ENCODE assay signal across 28 cellular contexts in genomic region chr11:16978021-16978370, GRCh38. TPM values are rescaled to one million over a fixed set of nuclear protein-coding genes. Genes with fewer than 3 reads are reported as not detected.
DNase-seq lines count a peak whose midpoint lies in the region; ATAC-seq and TF ChIP-seq lines count a peak whose summit lies in the region.
"Had no signal": no experiment of that assay in that cellular context is flagged by ENCODE, and none has a peak within 500 bp of the region (broad histone marks: within the 10 kb centered on the region; RNA-seq: fewer than 3 reads in every experiment).

No MANE protein-coding gene starts in this region.

- H3K9me3 Mint-ChIP-seq in Calu3 (ENCODE audit: low read depth, unreplicated experiment): no peaks in the 10 kb centered on the region
- no peaks in the 10 kb centered on the region for H3K9me3 Mint-ChIP-seq in activated T-helper 17 cell treated with anti-CD3 and anti-CD28 coated beads, Interleukin-2, amount 50 U/mL, for 72 hours
- no peaks in the 10 kb centered on the region for H3K9me3 Mint-ChIP-seq in activated naive CD4-positive, alpha-beta T cell treated with anti-CD3 and anti-CD28 coated beads for 36 hours
- H3K9me3 Mint-ChIP-seq: activated CD4-positive, alpha-beta memory T cell treated with anti-CD3 and anti-CD28 coated beads, Interleukin-2, amount 10 ng/mL, durations not matched to agents 7 days and 5 days; activated naive CD4-positive, alpha-beta T cell treated with anti-CD3 and anti-CD28 coated beads, Interleukin-2, amount 50 U/mL, for 24 hours; activated T-helper 1 cell treated with anti-CD3 and anti-CD28 coated beads, Interleukin-12 subunit alpha, Interleukin-12 subunit beta, Interleukin-2, Interleukin-4 antibody, amounts not matched to agents 30 ng/mL and 10 ng/mL and 1 ng/mL, durations not matched to agents 14 hours and 24 hours and 36 hours; naive thymus-derived CD8-positive, alpha-beta T cell had no signal

- H3K27me3 Mint-ChIP-seq in Calu3 (ENCODE audit: unreplicated experiment): no peaks in the 10 kb centered on the region
- H3K27me3 Mint-ChIP-seq in activated T-helper 17 cell treated with anti-CD3 and anti-CD28 coated beads, Interleukin-2, amount 50 U/mL, for 72 hours: no peaks in the 10 kb centered on the region
- no peaks in the 10 kb centered on the region for H3K27me3 Mint-ChIP-seq in activated naive CD4-positive, alpha-beta T cell treated with anti-CD3 and anti-CD28 coated beads for 36 hours (ENCODE audit: low read depth)
- H3K27me3 Mint-ChIP-seq: activated naive CD4-positive, alpha-beta T cell treated with anti-CD3 and anti-CD28 coated beads, Interleukin-2, amount 50 U/mL, for 24 hours had no signal

- H3K4me1 ChIP-seq in left lung: peaks cover 3 to 6% of the 10 kb centered on the region in 2 donors

- H3K9me3 ChIP-seq in left lung: no peaks in the 10 kb centered on the region
- H3K9me3 ChIP-seq: BLaER1, left ventricle myocardium inferior, thoracic aorta had no signal

- DNase-seq in Calu3 (no peak), left lung (no peak), retina (peak; percentile 81), NAMALWA (ENCODE audit: low spot score) (no peak), NCI-H2227 treated with DMSO at 0.1 percent for 48 hours (lab: John Stamatoyannopoulos, UW) (no peak)
- DNase-seq in activated CD8-positive, alpha-beta memory T cell treated with anti-CD3 and anti-CD28 coated beads, Interleukin-2, amount 50 U/mL, for 48 hours: no peak
- no peak for DNase-seq in activated naive CD4-positive, alpha-beta T cell treated with anti-CD3 and anti-CD28 coated beads for 36 hours
- DNase-seq: activated CD4-positive, alpha-beta memory T cell treated with anti-CD3 and anti-CD28 coated beads, Interleukin-2, amount 10 ng/mL, durations not matched to agents 7 days and 5 days; activated CD8-positive, alpha-beta memory T cell treated with anti-CD3 and anti-CD28 coated beads, Interleukin-2, amount 50 U/mL, for 4 hours; amygdala; effector CD4-positive, alpha-beta T cell; H7; left ventricle myocardium inferior; naive thymus-derived CD8-positive, alpha-beta T cell; NCI-H1105 treated with DMSO at 0.1 percent for 48 hours; NCI-H2081 treated with DMSO at 0.1 percent for 48 hours; NCI-H748 treated with DMSO at 0.1 percent for 48 hours; Right ventricle myocardium superior; stimulated activated naive CD4-positive, alpha-beta T cell; T-helper 2 cell had no signal

- no peak overlapping the region for H3K4me3 ChIP-seq in left lung
- H3K4me3 ChIP-seq: BLaER1, GM12878, left ventricle myocardium inferior, skin epidermis, thoracic aorta had no signal

- H3K36me3 ChIP-seq in left lung: no peaks in the 10 kb centered on the region
- H3K36me3 ChIP-seq: BLaER1, left ventricle myocardium inferior, thoracic aorta had no signal

- H3K27ac ChIP-seq in left lung: peak overlapping the region; percentile 3 to 23
- H3K27ac ChIP-seq: BLaER1, left ventricle myocardium inferior, skin epidermis, thoracic aorta had no signal

- no peak for TF ChIP-seq CTCF in Calu3 (IDR thresholded peaks at IDR 0.05; ENCODE audit: unreplicated experiment)
- TF ChIP-seq CTCF in left lung (IDR thresholded peaks at IDR 0.05): no peak

- intact Hi-C loops in Calu3 (cut with micrococcal nuclease; ENCODE audit: unreplicated experiment): loop anchor here (5.0 kb wide), 1 partner anchor 34 kb away; the partner anchor contains the start of gene PLEKHA7
- intact Hi-C loops in left lung (cut with DNase I): no loop called here
- intact Hi-C loops in activated naive CD4-positive, alpha-beta T cell treated with anti-CD3 and anti-CD28 coated beads for 36 hours (cut with micrococcal nuclease): no loop called here

- H3K4me3 Mint-ChIP-seq in Calu3 (ENCODE audit: low read depth, unreplicated experiment): peak overlapping the region; percentile 13
- no peak overlapping the region for H3K4me3 Mint-ChIP-seq in activated T-helper 17 cell treated with anti-CD3 and anti-CD28 coated beads, Interleukin-2, amount 50 U/mL, for 72 hours
- H3K4me3 Mint-ChIP-seq in activated naive CD4-positive, alpha-beta T cell treated with anti-CD3 and anti-CD28 coated beads for 36 hours: no peak overlapping the region
- H3K4me3 Mint-ChIP-seq: activated CD4-positive, alpha-beta memory T cell treated with anti-CD3 and anti-CD28 coated beads, Interleukin-2, amount 10 ng/mL, durations not matched to agents 7 days and 5 days; activated naive CD4-positive, alpha-beta T cell treated with anti-CD3 and anti-CD28 coated beads, Interleukin-2, amount 50 U/mL, for 24 hours; activated T-helper 1 cell treated with anti-CD3 and anti-CD28 coated beads, Interleukin-12 subunit alpha, Interleukin-12 subunit beta, Interleukin-2, Interleukin-4 antibody, amounts not matched to agents 30 ng/mL and 10 ng/mL and 1 ng/mL, durations not matched to agents 14 hours and 24 hours and 36 hours; naive thymus-derived CD8-positive, alpha-beta T cell had no signal

- CTCF ChIA-PET in Calu3 (lab: Charles Lee): interaction anchor here (1.2 to 2.2 kb wide), 2 partner anchors 11 to 32 kb away, joined by 3 to 7 read pairs; no protein-coding TSS in a partner anchor
- CTCF ChIA-PET in activated naive CD4-positive, alpha-beta T cell treated with anti-CD3 and anti-CD28 coated beads for 36 hours (lab: Charles Lee): no interaction called here

- BruUV-seq in Calu3 (replicated peaks; lab: Mats Ljungman, UMichigan): no TSS peak

- H3K4me1 Mint-ChIP-seq in Calu3 (ENCODE audit: low read depth, unreplicated experiment): peaks cover 81% of the 10 kb centered on the region
- H3K4me1 Mint-ChIP-seq in activated T-helper 17 cell treated with anti-CD3 and anti-CD28 coated beads, Interleukin-2, amount 50 U/mL, for 72 hours: no peaks in the 10 kb centered on the region
- H3K4me1 Mint-ChIP-seq in activated naive CD4-positive, alpha-beta T cell treated with anti-CD3 and anti-CD28 coated beads for 36 hours (ENCODE audit: low read depth): no peaks in the 10 kb centered on the region
- H3K4me1 Mint-ChIP-seq: activated CD4-positive, alpha-beta memory T cell treated with anti-CD3 and anti-CD28 coated beads, Interleukin-2, amount 10 ng/mL, durations not matched to agents 7 days and 5 days; activated naive CD4-positive, alpha-beta T cell treated with anti-CD3 and anti-CD28 coated beads, Interleukin-2, amount 50 U/mL, for 24 hours; naive thymus-derived CD8-positive, alpha-beta T cell had no signal

- peaks cover 49% of the 10 kb centered on the region for H3K36me3 Mint-ChIP-seq in Calu3 (ENCODE audit: insufficient read depth, unreplicated experiment)
- H3K36me3 Mint-ChIP-seq in activated T-helper 17 cell treated with anti-CD3 and anti-CD28 coated beads, Interleukin-2, amount 50 U/mL, for 72 hours (ENCODE audit: low read depth): no peaks in the 10 kb centered on the region
- H3K36me3 Mint-ChIP-seq in activated naive CD4-positive, alpha-beta T cell treated with anti-CD3 and anti-CD28 coated beads for 36 hours (ENCODE audit: low read depth): no peaks in the 10 kb centered on the region
- H3K36me3 Mint-ChIP-seq: activated naive CD4-positive, alpha-beta T cell treated with anti-CD3 and anti-CD28 coated beads, Interleukin-2, amount 50 U/mL, for 24 hours; naive thymus-derived CD8-positive, alpha-beta T cell had no signal

- no peaks in the 10 kb centered on the region for H3K27me3 ChIP-seq in left lung
- H3K27me3 ChIP-seq: BLaER1 had no signal

- ATAC-seq in activated T-helper 17 cell treated with anti-CD3 and anti-CD28 coated beads, Interleukin-2, amount 50 U/mL, for 72 hours (replicated peaks): no peak
- no peak for ATAC-seq in left lung
- ATAC-seq: GM12878; naive thymus-derived CD8-positive, alpha-beta T cell; Panc1 had no signal

- H3K27ac Mint-ChIP-seq in Calu3 (ENCODE audit: unreplicated experiment): peak overlapping the region; percentile 39
- H3K27ac Mint-ChIP-seq in activated T-helper 17 cell treated with anti-CD3 and anti-CD28 coated beads, Interleukin-2, amount 50 U/mL, for 72 hours: peak overlapping the region; percentile 0
- no peak overlapping the region for H3K27ac Mint-ChIP-seq in activated naive CD4-positive, alpha-beta T cell treated with anti-CD3 and anti-CD28 coated beads for 36 hours
- H3K27ac Mint-ChIP-seq: activated CD4-positive, alpha-beta memory T cell treated with anti-CD3 and anti-CD28 coated beads, Interleukin-2, amount 10 ng/mL, durations not matched to agents 7 days and 5 days; activated naive CD4-positive, alpha-beta T cell treated with anti-CD3 and anti-CD28 coated beads, Interleukin-2, amount 50 U/mL, for 24 hours; activated T-helper 1 cell treated with anti-CD3 and anti-CD28 coated beads, Interleukin-12 subunit alpha, Interleukin-12 subunit beta, Interleukin-2, Interleukin-4 antibody, amounts not matched to agents 30 ng/mL and 10 ng/mL and 1 ng/mL, durations not matched to agents 14 hours and 24 hours and 36 hours; naive thymus-derived CD8-positive, alpha-beta T cell had no signal

RNA-seq across cellular contexts. Expression of gene PLEKHA7, which starts 36.2 kb away (rescaled TPM):
- total RNA-seq in Calu3 (2022) (138 and 167 TPM in 2 replicates), left lung (10 to 100 TPM; 28.6 to 29.0 TPM)
- 10 to 100 TPM in 1 of 2 donors, 1 to 10 TPM in 1; 2.7 to 35.2 TPM for total RNA-seq in activated T-helper 17 cell treated with anti-CD3 and anti-CD28 coated beads, Interleukin-2, amount 50 U/mL, for 72 hours
- 1 to 10 TPM; 1.9 to 2.5 TPM for total RNA-seq in activated naive CD4-positive, alpha-beta T cell treated with anti-CD3 and anti-CD28 coated beads for 36 hours
